In the genomic region with DNA sequence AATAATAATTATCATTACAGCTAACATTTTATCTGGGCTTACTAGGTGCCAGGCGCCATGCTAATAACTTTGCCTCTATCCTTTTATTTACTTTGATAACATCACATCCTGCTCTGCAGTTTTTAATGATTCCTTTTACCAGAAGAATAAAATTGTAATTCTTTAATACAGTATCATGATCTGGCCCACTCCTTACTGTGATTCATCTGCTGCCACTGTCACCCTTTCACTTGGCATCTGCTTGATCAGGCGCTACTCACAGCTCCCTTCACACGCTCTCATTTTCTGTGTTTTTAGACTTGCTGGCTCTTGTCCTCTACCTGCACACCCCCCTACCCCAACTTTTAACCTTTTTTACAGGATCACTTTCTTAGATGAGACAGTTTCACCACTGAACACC, we compare ENCODE assay signal across 19 cellular contexts.
DNase-seq lines count a peak whose midpoint lies in the region; FAIRE-seq and TF ChIP-seq lines count a peak whose summit lies in the region.
"Had no signal": no experiment of that assay in that cellular context is flagged by ENCODE, and none has a peak within 500 bp of the region (broad histone marks: within the 10 kb centered on the region; RNA-seq: fewer than 3 reads in every experiment).

No MANE protein-coding gene starts in this region.

- peak overlapping the region; percentile 14 for H3K27ac Mint-ChIP-seq in activated naive CD4-positive, alpha-beta T cell treated with anti-CD3 and anti-CD28 coated beads, Interleukin-2, amount 50 U/mL, for 24 hours
- peak overlapping the region; percentile 47 for H3K27ac Mint-ChIP-seq in astrocyte (ENCODE audit: unreplicated experiment)
- H3K27ac Mint-ChIP-seq in neural crest cell (ENCODE audit: unreplicated experiment), result peak overlapping the region; percentile 37
- H3K27ac Mint-ChIP-seq: B cell; CD8-positive, alpha-beta T cell had no signal

- no peaks in the 10 kb centered on the region for H3K9me3 Mint-ChIP-seq in activated naive CD4-positive, alpha-beta T cell treated with anti-CD3 and anti-CD28 coated beads, Interleukin-2, amount 50 U/mL, for 24 hours
- H3K9me3 Mint-ChIP-seq in astrocyte (ENCODE audit: unreplicated experiment) (peaks cover 3% of the 10 kb centered on the region), neural crest cell (no peaks in the 10 kb centered on the region)
- H3K9me3 Mint-ChIP-seq: CD8-positive, alpha-beta T cell had no signal

- no peak overlapping the region for H3K27ac ChIP-seq in astrocyte (ENCODE audit: low read depth, low read length)
- H3K27ac ChIP-seq: 22Rv1; A549; BLaER1 treated with 17β-estradiol and CSF1 and Interleukin-3, amounts not matched to agents 10 nM and 100 nM had no signal

- peaks cover 9% of the 10 kb centered on the region for H3K27me3 Mint-ChIP-seq in activated naive CD4-positive, alpha-beta T cell treated with anti-CD3 and anti-CD28 coated beads, Interleukin-2, amount 50 U/mL, for 24 hours
- H3K27me3 Mint-ChIP-seq in astrocyte (ENCODE audit: low read depth, unreplicated experiment), result no peaks in the 10 kb centered on the region
- H3K27me3 Mint-ChIP-seq in neural crest cell (ENCODE audit: low read depth), result no peaks in the 10 kb centered on the region

- H3K4me3 Mint-ChIP-seq in activated naive CD4-positive, alpha-beta T cell treated with anti-CD3 and anti-CD28 coated beads, Interleukin-2, amount 50 U/mL, for 24 hours, result no peak overlapping the region
- H3K4me3 Mint-ChIP-seq in astrocyte (ENCODE audit: unreplicated experiment), result no peak overlapping the region
- no peak overlapping the region for H3K4me3 Mint-ChIP-seq in neural crest cell
- H3K4me3 Mint-ChIP-seq: B cell; CD8-positive, alpha-beta T cell had no signal

- H3K36me3 Mint-ChIP-seq in activated naive CD4-positive, alpha-beta T cell treated with anti-CD3 and anti-CD28 coated beads, Interleukin-2, amount 50 U/mL, for 24 hours, result no peaks in the 10 kb centered on the region
- H3K36me3 Mint-ChIP-seq in astrocyte (ENCODE audit: low read depth, unreplicated experiment) (no peaks in the 10 kb centered on the region), neural crest cell (ENCODE audit: low read depth) (no peaks in the 10 kb centered on the region)
- H3K36me3 Mint-ChIP-seq: CD8-positive, alpha-beta T cell had no signal

- H3K9me3 ChIP-seq in astrocyte (ENCODE audit: insufficient read depth, low read depth, low read length), result no peaks in the 10 kb centered on the region
- H3K9me3 ChIP-seq: A549; BLaER1 treated with 17β-estradiol and CSF1 and Interleukin-3, amounts not matched to agents 10 nM and 100 nM; HAP-1 had no signal

- H3K4me1 Mint-ChIP-seq in activated naive CD4-positive, alpha-beta T cell treated with anti-CD3 and anti-CD28 coated beads, Interleukin-2, amount 50 U/mL, for 24 hours, result no peaks in the 10 kb centered on the region
- H3K4me1 Mint-ChIP-seq in astrocyte (ENCODE audit: low read depth, unreplicated experiment) (peaks cover 32% of the 10 kb centered on the region), neural crest cell (no peaks in the 10 kb centered on the region)
- H3K4me1 Mint-ChIP-seq: B cell had no signal

- TF ChIP-seq CTCF in astrocyte (IDR thresholded peaks at IDR 0.05; ENCODE audit: insufficient read depth, low read depth, low read length) (no peak), neural crest cell (conservative IDR thresholded peaks at IDR 0.05) (no peak)

- H3K4me3 ChIP-seq in astrocyte (ENCODE audit: insufficient read depth, low read depth, low read length), result no peak overlapping the region
- H3K4me3 ChIP-seq: A549; BLaER1 treated with 17β-estradiol and CSF1 and Interleukin-3, amounts not matched to agents 10 nM and 100 nM; GM12878; HAP-1 had no signal

- no peak for DNase-seq in activated naive CD4-positive, alpha-beta T cell (lab: John Stamatoyannopoulos, UW)
- DNase-seq in astrocyte (ENCODE audit: low read depth) (no peak), neural crest cell (ENCODE audit: low read depth, low spot score) (no peak), NCI-H2107 (lab: John Stamatoyannopoulos, UW) (no peak), DMS153 (lab: John Stamatoyannopoulos, UW) (no peak), HuH-7.5 (ENCODE audit: low spot score) (no peak)
- DNase-seq: Calu3; CD8-positive, alpha-beta T cell; DMS79; GF-D8 had no signal

- FAIRE-seq in astrocyte (lab: Jason Lieb, UNC), result no peak
- FAIRE-seq: A549, GM12878, GM19239, HepG2 had no signal

- no peaks in the 10 kb centered on the region for H3K36me3 ChIP-seq in astrocyte (ENCODE audit: insufficient read depth, low read length)
- H3K36me3 ChIP-seq: BLaER1 treated with 17β-estradiol and CSF1 and Interleukin-3, amounts not matched to agents 10 nM and 100 nM; HAP-1 had no signal

- H4K20me1 ChIP-seq in astrocyte (ENCODE audit: insufficient read depth, low read length), result no peaks in the 10 kb centered on the region
- H4K20me1 ChIP-seq: BLaER1 treated with 17β-estradiol and CSF1 and Interleukin-3, amounts not matched to agents 10 nM and 100 nM had no signal

- no peaks in the 10 kb centered on the region for H3K27me3 ChIP-seq in astrocyte (ENCODE audit: insufficient read depth, low read length)
- H3K27me3 ChIP-seq: BLaER1 treated with 17β-estradiol and CSF1 and Interleukin-3, amounts not matched to agents 10 nM and 100 nM had no signal

- H3K79me2 ChIP-seq in astrocyte (ENCODE audit: insufficient read depth, low read length), result no peaks in the 10 kb centered on the region

- H3K9ac ChIP-seq in astrocyte (ENCODE audit: low read length), result no peak overlapping the region
- H3K9ac ChIP-seq: BLaER1 treated with 17β-estradiol and CSF1 and Interleukin-3, amounts not matched to agents 10 nM and 100 nM had no signal

- H3K4me1 ChIP-seq in astrocyte (ENCODE audit: insufficient read depth, low read length), result peaks cover 22% of the 10 kb centered on the region
- H3K4me1 ChIP-seq: A549, HAP-1 had no signal

- H2AFZ ChIP-seq in astrocyte (ENCODE audit: low read depth, low read length), result no peak overlapping the region

- no peak overlapping the region for H3K4me2 ChIP-seq in astrocyte (ENCODE audit: low read length)
- H3K4me2 ChIP-seq: A549; BLaER1 treated with 17β-estradiol and CSF1 and Interleukin-3, amounts not matched to agents 10 nM and 100 nM had no signal
